Comparison of ENCODE assay signal across 8 cellular contexts in the genomic region with DNA sequence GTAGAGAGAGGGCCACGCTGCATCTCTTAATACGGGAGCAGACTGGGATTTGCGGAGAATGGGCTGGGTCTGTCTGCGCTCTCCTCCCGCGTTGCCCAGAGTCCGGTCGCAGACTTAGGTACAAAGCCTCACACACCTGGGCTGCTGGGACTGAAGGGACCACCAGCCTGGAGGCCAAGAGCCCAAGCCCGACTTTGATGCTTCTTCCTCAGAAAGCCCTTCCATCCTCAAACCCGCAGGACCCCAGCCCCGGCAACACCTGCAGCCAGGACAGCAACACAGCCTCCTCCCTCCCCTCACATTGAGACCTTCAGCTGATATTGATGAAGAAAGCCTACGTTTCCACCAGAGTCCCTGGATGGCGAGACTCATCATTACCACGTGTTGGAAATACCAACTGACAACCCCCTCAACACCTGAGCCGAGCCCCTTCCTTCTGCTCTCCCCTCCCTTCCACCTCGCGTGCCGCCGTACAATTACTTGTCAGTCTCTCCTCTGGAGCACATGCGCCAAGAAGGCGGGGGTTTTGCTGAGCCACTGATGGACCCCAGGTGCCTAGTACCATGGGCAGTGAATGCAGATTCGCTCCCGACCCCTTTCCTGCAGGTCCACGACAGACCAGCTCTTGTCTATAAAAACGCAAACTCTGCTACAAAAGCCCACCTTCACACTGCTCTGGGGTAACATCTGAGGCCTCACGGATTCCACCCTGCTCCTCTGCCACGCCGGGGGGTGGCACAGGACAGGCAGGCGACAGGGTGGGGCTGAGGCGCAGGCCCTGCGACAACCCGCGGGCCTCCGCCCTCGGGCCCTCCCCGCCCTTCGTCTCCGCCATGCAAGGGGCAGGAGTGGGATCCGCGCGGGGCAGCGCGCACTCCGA. TPM values are rescaled to one million over a fixed set of nuclear protein-coding genes. Genes with fewer than 3 reads are reported as not detected.
DNase-seq lines count a peak whose midpoint lies in the region; ATAC-seq and TF ChIP-seq lines count a peak whose summit lies in the region.

No MANE protein-coding gene starts in this region.

- POLR2A ChIA-PET in BJ (lab: Charles Lee): no interaction called here

- H3K36me3 ChIP-seq in BJ (ENCODE audit: control insufficient read depth, insufficient read depth, low read length): peaks cover 29% of the 10 kb centered on the region
- peaks cover 31% of the 10 kb centered on the region for H3K36me3 ChIP-seq in adipocyte (ENCODE audit: control insufficient read depth, insufficient read depth, low read length, severe bottlenecking)
- H3K36me3 ChIP-seq in right lobe of liver: peaks cover 0 to 31% (median 11%) of the 10 kb centered on the region in 4 donors
- peaks cover 35% of the 10 kb centered on the region for H3K36me3 ChIP-seq in upper lobe of right lung

- no peaks in the 10 kb centered on the region for H3K9me3 ChIP-seq in adipocyte (ENCODE audit: control insufficient read depth, low read length)
- no peaks in the 10 kb centered on the region for H3K9me3 ChIP-seq in right lobe of liver
- no peaks in the 10 kb centered on the region for H3K9me3 ChIP-seq in upper lobe of right lung

- H3K4me1 ChIP-seq in adipocyte (ENCODE audit: control insufficient read depth, insufficient read depth, low read length) (peaks cover 28% of the 10 kb centered on the region), right lobe of liver (peaks cover 0 to 17% (median 8%) of the 10 kb centered on the region in 4 donors), upper lobe of right lung (peaks cover 19% of the 10 kb centered on the region)

- CTCF ChIA-PET in BJ (lab: Yijun Ruan, JAX): interaction anchor here (0.8 to 6.2 kb wide), 6 partner anchors 11 to 143 kb away, joined by 3 to 79 read pairs (median 40); no protein-coding TSS in a partner anchor

- H3K27me3 ChIP-seq in BJ (ENCODE audit: control insufficient read depth, insufficient read depth, low read length) (no peaks in the 10 kb centered on the region), adipocyte (replicated peaks; ENCODE audit: control insufficient read depth, insufficient read depth, low read length) (no peaks in the 10 kb centered on the region), right lobe of liver (no peaks in the 10 kb centered on the region), upper lobe of right lung (no peaks in the 10 kb centered on the region)

- H3K4me3 ChIP-seq in BJ (ENCODE audit: low read depth, low read length) (peak overlapping the region; percentile 98), adipocyte (ENCODE audit: low read length) (peak overlapping the region; percentile 99), right lobe of liver (peak overlapping the region; percentile 79 to 95 (median 93)), upper lobe of right lung (peak overlapping the region; percentile 98)

- ATAC-seq in HG02642 (IDR thresholded peaks at IDR 0.05; ENCODE audit: poor library complexity, unreplicated experiment) (peak; percentile 18), right lobe of liver (no peak), upper lobe of right lung (no peak), GM18519 (IDR thresholded peaks at IDR 0.05; ENCODE audit: low FRiP score, unreplicated experiment) (no peak)

- whole genome bisulfite sequencing in right lobe of liver (ENCODE audit: insufficient coverage, low coverage, low lambda C conversion rate, missing lambda C conversion rate): 0% methylated on average over 10 of the region's 44 CpGs

- H3K9ac ChIP-seq in adipocyte (ENCODE audit: low read length): peak overlapping the region; percentile 95

- intact Hi-C loops in right lobe of liver (cut with DNase I) (loop anchor here (10.0 kb wide), 1 partner anchor 144 kb away; no protein-coding TSS in a partner anchor), upper lobe of right lung (cut with DNase I) (loop anchor here (10.0 kb wide), 1 partner anchor 94 kb away; no protein-coding TSS in a partner anchor)

- H3K27ac ChIP-seq in right lobe of liver: peak overlapping the region in 2 of 3 donors; percentile 54 to 68
- H3K27ac ChIP-seq in upper lobe of right lung: peak overlapping the region; percentile 85

- DNase-seq in BJ (ENCODE audit: low read depth) (no peak), adipocyte (ENCODE audit: low read depth) (peak; percentile 24), right lobe of liver (no peak), upper lobe of right lung (no peak), AG08395 (ENCODE audit: low spot score) (no peak), NCI-H2196 (lab: John Stamatoyannopoulos, UW; ENCODE audit: unreplicated experiment) (no peak)

- TF ChIP-seq POLR2A in right lobe of liver (IDR thresholded peaks at IDR 0.05): no peak

- TF ChIP-seq CTCF in BJ (IDR thresholded peaks at IDR 0.05; ENCODE audit: insufficient read depth, low read depth, low read length) (no peak), right lobe of liver (IDR thresholded peaks at IDR 0.05) (no peak), upper lobe of right lung (IDR thresholded peaks at IDR 0.05) (no peak)

RNA-seq across cellular contexts. Expression of gene ASB6, which starts 0.8 kb away (rescaled TPM):
- 13.1 and 23.2 TPM in 2 replicates for polyA plus RNA-seq in BJ (2011; rRNA removed)
- 6.7 and 10.5 TPM in 2 replicates for polyA minus RNA-seq in BJ (2011; rRNA and poly(A)+ RNA removed)
- 1 to 10 TPM; 4.5 to 9.5 (median 5.4) TPM for total RNA-seq in right lobe of liver
- total RNA-seq in upper lobe of right lung: 16.7 TPM

RNA-seq across cellular contexts. Expression of gene NTMT1, which starts 15.1 kb away (rescaled TPM):
- 77.1 and 96.3 TPM in 2 replicates for polyA plus RNA-seq in BJ (2011; rRNA removed)
- polyA minus RNA-seq in BJ (2011; rRNA and poly(A)+ RNA removed): 24.0 and 39.5 TPM in 2 replicates
- total RNA-seq in right lobe of liver: 10 to 100 TPM; 15.6 to 28.3 (median 20.7) TPM
- total RNA-seq in upper lobe of right lung: 25.6 TPM

RNA-seq across cellular contexts. Expression of gene C9orf50, which starts 20.2 kb away (rescaled TPM):
- polyA plus RNA-seq in BJ (2011; rRNA removed): 0.20 and 0.21 TPM in 2 replicates
- 0.09 TPM in 1 of 2 replicates, not detected in the other for polyA minus RNA-seq in BJ (2011; rRNA and poly(A)+ RNA removed)
- not detected for total RNA-seq in right lobe of liver
- total RNA-seq in upper lobe of right lung: not detected

RNA-seq across cellular contexts. Expression of gene PRRX2, which starts 24.3 kb away (rescaled TPM):
- 20.4 and 37.4 TPM in 2 replicates for polyA plus RNA-seq in BJ (2011; rRNA removed)
- 8.9 and 9.5 TPM in 2 replicates for polyA minus RNA-seq in BJ (2011; rRNA and poly(A)+ RNA removed)
- not detected for total RNA-seq in right lobe of liver
- 1.1 TPM for total RNA-seq in upper lobe of right lung
